8 cellular contexts compared by ENCODE assay signal in the genomic region with DNA sequence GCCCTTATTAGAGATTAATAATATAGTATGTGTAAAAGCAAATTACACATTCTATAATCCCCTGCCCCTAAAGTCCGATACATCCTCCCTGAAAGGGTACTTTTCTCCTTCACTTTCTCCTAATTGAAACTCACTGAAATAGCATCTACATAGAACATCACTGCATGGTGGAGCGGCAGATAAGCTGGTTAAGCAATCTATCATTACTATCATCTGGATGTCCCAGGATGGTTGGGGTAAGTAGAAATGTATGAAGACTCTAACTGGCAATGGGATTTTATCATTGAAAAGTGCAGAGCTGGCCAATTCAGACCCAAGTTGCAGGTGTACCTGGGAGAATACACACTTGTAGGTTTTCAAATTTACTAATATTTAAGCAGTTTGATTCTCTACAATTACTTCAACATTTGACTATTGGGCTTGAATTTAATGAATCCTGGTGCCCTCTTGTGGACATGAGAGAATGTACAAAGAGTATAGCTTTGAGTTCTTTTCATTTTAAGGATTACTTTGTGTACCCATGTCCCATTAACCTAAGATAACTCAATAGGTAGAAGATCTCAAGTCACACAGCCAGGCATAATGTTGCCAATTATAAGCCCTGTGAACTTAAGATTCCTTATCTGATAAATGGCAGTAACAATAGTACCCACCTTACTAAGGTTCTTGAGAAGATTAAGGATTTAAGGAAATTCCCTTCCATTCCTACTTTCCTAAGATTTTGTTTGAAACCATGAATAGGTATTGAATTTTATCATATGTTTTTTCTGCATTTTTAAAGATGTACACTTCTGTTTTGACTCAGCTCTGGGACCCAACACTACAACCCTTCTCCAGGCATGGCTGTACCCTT.
DNase-seq lines count a peak whose midpoint lies in the region; ATAC-seq and TF ChIP-seq lines count a peak whose summit lies in the region.

No MANE protein-coding gene starts in this region.

- no peak overlapping the region for H3K4me3 ChIP-seq in AG04449 (ENCODE audit: low read depth, low read length)
- no peak overlapping the region for H3K4me3 ChIP-seq in astrocyte of the spinal cord (ENCODE audit: low read depth, low read length)
- no peak overlapping the region for H3K4me3 ChIP-seq in kidney epithelial cell (ENCODE audit: low read depth, low read length)
- H3K4me3 ChIP-seq in uterus: no peak overlapping the region

- no peaks in the 10 kb centered on the region for H3K27me3 ChIP-seq in kidney epithelial cell (ENCODE audit: control insufficient read depth, insufficient read depth, low read length)
- no peaks in the 10 kb centered on the region for H3K27me3 ChIP-seq in uterus

- TF ChIP-seq POLR2A in uterus (IDR thresholded peaks at IDR 0.05): no peak

- H3K9me3 ChIP-seq in uterus: no peaks in the 10 kb centered on the region

- POLR2A ChIA-PET in AG04449 (lab: Yijun Ruan, JAX): no interaction called here
- POLR2A ChIA-PET in GM10248 (lab: Yijun Ruan, JAX): no interaction called here

- intact Hi-C loops in uterus (cut with DNase I; ENCODE audit: low total_unique reads): no loop called here

- TF ChIP-seq CTCF in AG04449 (IDR thresholded peaks at IDR 0.05; ENCODE audit: insufficient read depth, low read length, missing control alignments): peak; percentile 44
- TF ChIP-seq CTCF in GM10248 (IDR thresholded peaks at IDR 0.05; ENCODE audit: control extremely low read depth, extremely low read depth, low read depth, missing control alignments): peak; percentile 59
- TF ChIP-seq CTCF in astrocyte of the spinal cord (IDR thresholded peaks at IDR 0.05; ENCODE audit: low read depth, low read length): peak; percentile 56
- peak; percentile 51 for TF ChIP-seq CTCF in kidney epithelial cell (IDR thresholded peaks at IDR 0.05; ENCODE audit: insufficient read depth, low read length, poor library complexity, severe bottlenecking)
- TF ChIP-seq CTCF in uterus (IDR thresholded peaks at IDR 0.05): peak; percentile 38 to 64 (median 50)

- in situ Hi-C loops in astrocyte of the spinal cord (cut with HindIII; ENCODE audit: low sequenced_read_pairs): no loop called here

- no peaks in the 10 kb centered on the region for H3K36me3 ChIP-seq in kidney epithelial cell (ENCODE audit: control insufficient read depth, insufficient read depth, low read length)
- H3K36me3 ChIP-seq in uterus: no peaks in the 10 kb centered on the region

- H3K4me1 ChIP-seq in uterus: no peaks in the 10 kb centered on the region

- H3K27ac ChIP-seq in uterus: no peak overlapping the region

- DNase-seq in AG04449 (ENCODE audit: low read depth, low spot score): no peak
- peak; percentile 50 for DNase-seq in GM10248 (ENCODE audit: extremely low spot score)
- peak; percentile 26 for DNase-seq in NCI-H2029 treated with DMSO at 0.1 percent for 48 hours (lab: John Stamatoyannopoulos, UW)
- DNase-seq in astrocyte of the spinal cord (ENCODE audit: low read depth, low spot score): peak; percentile 65
- no peak for DNase-seq in kidney epithelial cell (ENCODE audit: low read depth)
- DNase-seq in uterus: no peak
- DNase-seq in stimulated activated CD4-positive, alpha-beta T cell treated with anti-CD3 and anti-CD28 coated beads, Interleukin-1b, Interleukin-23, amount 100 ng/mL, for 48 hours: no peak

- ATAC-seq in GM18858 (IDR thresholded peaks at IDR 0.05; ENCODE audit: unreplicated experiment): no peak

- CTCF ChIA-PET in AG04449 (lab: Yijun Ruan, JAX): interaction anchor here (0.5 to 9.8 kb wide), 54 partner anchors 8 to 853 kb away, joined by 3 to 586 read pairs (median 4); a partner anchor contains a TSS
- CTCF ChIA-PET in GM10248 (lab: Yijun Ruan, JAX): interaction anchor here (0.6 to 11.4 kb wide), 39 partner anchors 9 to 698 kb away, joined by 3 to 153 read pairs (median 4); a partner anchor contains a TSS

Comparison
In these comparisons a context has a peak if more than half of its experiments do, and no peak if none do; other contexts are left out.
1. DNase-seq: peak in GM10248 (single experiment), NCI-H2029 treated with DMSO at 0.1 percent for 48 hours (single experiment) and astrocyte of the spinal cord (single experiment); none in AG04449 (single experiment), kidney epithelial cell (single experiment), uterus (0 of 2) and stimulated activated CD4-positive, alpha-beta T cell treated with anti-CD3 and anti-CD28 coated beads, Interleukin-1b, Interleukin-23, amount 100 ng/mL, for 48 hours (single experiment).
2. Peak in every context shown above with its lines, with median percentiles within 50 percentile points of each other: CTCF ChIP-seq.